17 cellular contexts compared by ENCODE assay signal in the genomic region with DNA sequence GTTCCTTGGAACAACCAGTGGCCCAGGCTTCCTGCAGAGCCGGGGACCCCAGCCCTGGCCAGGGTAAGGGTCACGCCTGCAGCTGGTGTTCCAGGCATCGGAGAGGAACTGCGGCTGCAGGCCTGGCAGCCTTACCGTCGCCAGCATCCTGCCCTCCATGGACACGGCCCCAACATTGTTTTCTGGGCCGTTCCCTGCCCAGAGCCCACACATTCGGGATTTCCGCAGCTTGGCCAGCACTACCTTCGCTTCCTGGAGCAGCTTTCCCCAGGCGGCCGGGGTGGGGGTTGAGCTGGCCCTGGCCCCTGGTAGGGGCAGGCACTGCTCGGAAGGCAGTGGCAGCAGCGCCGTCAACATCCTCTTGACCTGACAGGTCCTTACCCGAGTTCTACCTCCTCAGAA. TPM values are rescaled to one million over a fixed set of nuclear protein-coding genes. Genes with fewer than 3 reads are reported as not detected.
DNase-seq lines count a peak whose midpoint lies in the region; ATAC-seq and TF ChIP-seq lines count a peak whose summit lies in the region.
"Had no signal": no experiment of that assay in that cellular context is flagged by ENCODE, and none has a peak within 500 bp of the region (broad histone marks: within the 10 kb centered on the region; RNA-seq: fewer than 3 reads in every experiment).

No MANE protein-coding gene starts in this region.

- H3K9ac ChIP-seq in liver (ENCODE audit: low read depth in 1 of 2, low read length in 2 of 2) (no peak overlapping the region), skeletal muscle satellite cell (ENCODE audit: low read depth, low read length) (peak overlapping the region; percentile 6)

- no peak for ATAC-seq in GM19351 (IDR thresholded peaks at IDR 0.05; ENCODE audit: unreplicated experiment)
- ATAC-seq in HG02610 (IDR thresholded peaks at IDR 0.05; ENCODE audit: unreplicated experiment) = no peak
- ATAC-seq: activated CD8-positive, alpha-beta T cell treated with anti-CD3 and anti-CD28 coated beads for 36 hours; activated T-helper 17 cell treated with anti-CD3 and anti-CD28 coated beads, Interleukin-2, amount 50 U/mL, for 72 hours; mucosa of descending colon had no signal

- H3K36me3 ChIP-seq in H7 (replicated peaks; ENCODE audit: control insufficient read depth, insufficient read depth, low read length) (peaks cover 3% of the 10 kb centered on the region), liver (ENCODE audit: control insufficient read depth in 4 of 4, insufficient read depth in 3 of 4, low read depth in 1 of 4, low read length in 3 of 4) (peaks cover 0 to 4% (median 0%) of the 10 kb centered on the region in 4 donors), skeletal muscle satellite cell (ENCODE audit: insufficient read depth, low read length) (no peaks in the 10 kb centered on the region)

- WGBS in liver = 76% methylated on average over 17 of the region's 17 CpGs

- TF ChIP-seq RAD21 in liver (IDR thresholded peaks at IDR 0.05) = no peak

- H3K27me3 ChIP-seq in H7 (ENCODE audit: control insufficient read depth, insufficient read depth, low read length) = peaks cover 1% of the 10 kb centered on the region; the same call in 1 of the 2 replicates
- no peaks in the 10 kb centered on the region for H3K27me3 ChIP-seq in liver (ENCODE audit: control insufficient read depth in 4 of 4, insufficient read depth in 4 of 4, low read length in 3 of 4)
- no peaks in the 10 kb centered on the region for H3K27me3 ChIP-seq in skeletal muscle satellite cell (ENCODE audit: control insufficient read depth, insufficient read depth, low read length)

- H3K4me1 ChIP-seq in liver (ENCODE audit: control insufficient read depth in 4 of 4, insufficient read depth in 4 of 4, low read length in 3 of 4) (peaks cover 0 to 2% (median 1%) of the 10 kb centered on the region in 4 donors), skeletal muscle satellite cell (ENCODE audit: control insufficient read depth, insufficient read depth, low read length) (peaks cover 64% of the 10 kb centered on the region)

- H3K27ac ChIP-seq in coronary artery (peak overlapping the region; percentile 80 to 95), liver (ENCODE audit: low read depth in 1 of 2, low read length in 2 of 2) (peak overlapping the region in 1 of 2 donors; percentile 22)

- peak; percentile 62 for DNase-seq in H7
- DNase-seq in coronary artery (ENCODE audit: low spot score) = no peak
- DNase-seq in Ammon's horn (ENCODE audit: low spot score) = no peak
- DNase-seq in activated CD8-positive, alpha-beta memory T cell treated with anti-CD3 and anti-CD28 coated beads, Interleukin-2, amount 50 U/mL, for 48 hours = no peak
- DNase-seq: activated CD8-positive, alpha-beta T cell treated with anti-CD3 and anti-CD28 coated beads for 36 hours; Caco-2; effector memory CD4-positive, alpha-beta T cell; foreskin melanocyte; GDM1; NCI-H2107; stimulated activated CD4-positive, alpha-beta T cell treated with anti-CD3 and anti-CD28 coated beads, Interleukin-2, amount 100 ng/mL, for 48 hours had no signal

- no peak overlapping the region for H3K4me2 ChIP-seq in skeletal muscle satellite cell (ENCODE audit: low read length)

- H3K9me3 ChIP-seq in liver (ENCODE audit: control insufficient read depth in 4 of 4, low read length in 3 of 4) (no peaks in the 10 kb centered on the region), skeletal muscle satellite cell (replicated peaks; ENCODE audit: low read length) (no peaks in the 10 kb centered on the region)
- H3K9me3 ChIP-seq: Caco-2, mucosa of descending colon had no signal

- H3K4me3 ChIP-seq in H7 (ENCODE audit: insufficient read depth, low read depth, low read length) (no peak overlapping the region), coronary artery (no peak overlapping the region), liver (ENCODE audit: low read depth in 1 of 3, low read length in 3 of 3) (no peak overlapping the region), skeletal muscle satellite cell (ENCODE audit: low read length) (no peak overlapping the region)
- H3K4me3 ChIP-seq: mucosa of descending colon had no signal

- TF ChIP-seq CTCF in coronary artery (IDR thresholded peaks at IDR 0.05) (no peak), liver (IDR thresholded peaks at IDR 0.05; ENCODE audit: low read depth, low read length, missing input control) (no peak)

TF ChIP-seq in liver, 16 proteins besides CTCF, POLR2A, EP300 and RAD21:
- TF ChIP-seq YY1 (IDR thresholded peaks at IDR 0.05) = no peak
- TF ChIP-seq RXRA (IDR thresholded peaks at IDR 0.05) = no peak
- TF ChIP-seq, protein P1, sequence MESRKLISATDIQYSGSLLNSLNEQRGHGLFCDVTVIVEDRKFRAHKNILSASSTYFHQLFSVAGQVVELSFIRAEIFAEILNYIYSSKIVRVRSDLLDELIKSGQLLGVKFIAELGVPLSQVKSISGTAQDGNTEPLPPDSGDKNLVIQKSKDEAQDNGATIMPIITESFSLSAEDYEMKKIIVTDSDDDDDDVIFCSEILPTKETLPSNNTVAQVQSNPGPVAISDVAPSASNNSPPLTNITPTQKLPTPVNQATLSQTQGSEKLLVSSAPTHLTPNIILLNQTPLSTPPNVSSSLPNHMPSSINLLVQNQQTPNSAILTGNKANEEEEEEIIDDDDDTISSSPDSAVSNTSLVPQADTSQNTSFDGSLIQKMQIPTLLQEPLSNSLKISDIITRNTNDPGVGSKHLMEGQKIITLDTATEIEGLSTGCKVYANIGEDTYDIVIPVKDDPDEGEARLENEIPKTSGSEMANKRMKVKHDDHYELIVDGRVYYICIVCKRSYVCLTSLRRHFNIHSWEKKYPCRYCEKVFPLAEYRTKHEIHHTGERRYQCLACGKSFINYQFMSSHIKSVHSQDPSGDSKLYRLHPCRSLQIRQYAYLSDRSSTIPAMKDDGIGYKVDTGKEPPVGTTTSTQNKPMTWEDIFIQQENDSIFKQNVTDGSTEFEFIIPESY (IDR thresholded peaks at IDR 0.05) = no peak
- TF ChIP-seq JUND (IDR thresholded peaks at IDR 0.05) = no peak
- TF ChIP-seq HNF4G (IDR thresholded peaks at IDR 0.05) = no peak
- TF ChIP-seq, protein P2, sequence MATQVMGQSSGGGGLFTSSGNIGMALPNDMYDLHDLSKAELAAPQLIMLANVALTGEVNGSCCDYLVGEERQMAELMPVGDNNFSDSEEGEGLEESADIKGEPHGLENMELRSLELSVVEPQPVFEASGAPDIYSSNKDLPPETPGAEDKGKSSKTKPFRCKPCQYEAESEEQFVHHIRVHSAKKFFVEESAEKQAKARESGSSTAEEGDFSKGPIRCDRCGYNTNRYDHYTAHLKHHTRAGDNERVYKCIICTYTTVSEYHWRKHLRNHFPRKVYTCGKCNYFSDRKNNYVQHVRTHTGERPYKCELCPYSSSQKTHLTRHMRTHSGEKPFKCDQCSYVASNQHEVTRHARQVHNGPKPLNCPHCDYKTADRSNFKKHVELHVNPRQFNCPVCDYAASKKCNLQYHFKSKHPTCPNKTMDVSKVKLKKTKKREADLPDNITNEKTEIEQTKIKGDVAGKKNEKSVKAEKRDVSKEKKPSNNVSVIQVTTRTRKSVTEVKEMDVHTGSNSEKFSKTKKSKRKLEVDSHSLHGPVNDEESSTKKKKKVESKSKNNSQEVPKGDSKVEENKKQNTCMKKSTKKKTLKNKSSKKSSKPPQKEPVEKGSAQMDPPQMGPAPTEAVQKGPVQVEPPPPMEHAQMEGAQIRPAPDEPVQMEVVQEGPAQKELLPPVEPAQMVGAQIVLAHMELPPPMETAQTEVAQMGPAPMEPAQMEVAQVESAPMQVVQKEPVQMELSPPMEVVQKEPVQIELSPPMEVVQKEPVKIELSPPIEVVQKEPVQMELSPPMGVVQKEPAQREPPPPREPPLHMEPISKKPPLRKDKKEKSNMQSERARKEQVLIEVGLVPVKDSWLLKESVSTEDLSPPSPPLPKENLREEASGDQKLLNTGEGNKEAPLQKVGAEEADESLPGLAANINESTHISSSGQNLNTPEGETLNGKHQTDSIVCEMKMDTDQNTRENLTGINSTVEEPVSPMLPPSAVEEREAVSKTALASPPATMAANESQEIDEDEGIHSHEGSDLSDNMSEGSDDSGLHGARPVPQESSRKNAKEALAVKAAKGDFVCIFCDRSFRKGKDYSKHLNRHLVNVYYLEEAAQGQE (IDR thresholded peaks at IDR 0.05) = no peak
- TF ChIP-seq, protein P3, sequence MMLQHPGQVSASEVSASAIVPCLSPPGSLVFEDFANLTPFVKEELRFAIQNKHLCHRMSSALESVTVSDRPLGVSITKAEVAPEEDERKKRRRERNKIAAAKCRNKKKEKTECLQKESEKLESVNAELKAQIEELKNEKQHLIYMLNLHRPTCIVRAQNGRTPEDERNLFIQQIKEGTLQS (IDR thresholded peaks at IDR 0.05) = no peak
- no peak for TF ChIP-seq FOXA2 (IDR thresholded peaks at IDR 0.05)
- TF ChIP-seq SP1 (IDR thresholded peaks at IDR 0.05) = peak; percentile 27
- no peak for TF ChIP-seq HNF4A (conservative IDR thresholded peaks at IDR 0.05)
- no peak for TF ChIP-seq FOXA1 (IDR thresholded peaks at IDR 0.05)
- TF ChIP-seq EGR1 (IDR thresholded peaks at IDR 0.05; ENCODE audit: low read depth in 2 of 2) = no peak
- TF ChIP-seq, protein P4, sequence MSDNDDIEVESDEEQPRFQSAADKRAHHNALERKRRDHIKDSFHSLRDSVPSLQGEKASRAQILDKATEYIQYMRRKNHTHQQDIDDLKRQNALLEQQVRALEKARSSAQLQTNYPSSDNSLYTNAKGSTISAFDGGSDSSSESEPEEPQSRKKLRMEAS (IDR thresholded peaks at IDR 0.05) = no peak
- no peak for TF ChIP-seq TAF1 (conservative IDR thresholded peaks at IDR 0.05)
- TF ChIP-seq NR2F2 (IDR thresholded peaks at IDR 0.05) = peak; percentile 97

RNA-seq across cellular contexts. Expression of a gene that starts 17.7 kb away (rescaled TPM):
- total RNA-seq in H7 (2014; rRNA removed; shearing (Covaris generic)) = 22.4 and 29.8 TPM in 2 replicates
- 10 to 100 TPM; 27.5 to 32.7 TPM for total RNA-seq in liver
- polyA plus RNA-seq in liver = 100 to 1,000 TPM; 114 to 154 TPM
- 23.1 and 36.3 TPM in 2 replicates for total RNA-seq in skeletal muscle satellite cell (2012; rRNA removed)

RNA-seq across cellular contexts. Expression of a gene that starts 43.1 kb away (rescaled TPM):
- total RNA-seq in H7 (2014; rRNA removed; shearing (Covaris generic)) = 12.5 and 18.3 TPM in 2 replicates
- 10 to 100 TPM in 1 of 2 donors, 1 to 10 TPM in 1; 9.0 to 15.0 TPM for total RNA-seq in liver
- polyA plus RNA-seq in liver = 1 to 10 TPM; 5.1 to 5.6 TPM
- 8.7 and 11.7 TPM in 2 replicates for total RNA-seq in skeletal muscle satellite cell (2012; rRNA removed)
